In genomic region chr17:37405955-37406634, GRCh38 we compare ENCODE assay signal across 8 cellular contexts. TPM values are rescaled to one million over a fixed set of nuclear protein-coding genes. Genes with fewer than 3 reads are reported as not detected.
DNase-seq lines count a peak whose midpoint lies in the region; ATAC-seq and TF ChIP-seq lines count a peak whose summit lies in the region.

No MANE protein-coding gene starts in this region.

- H3K9me3 Mint-ChIP-seq in activated T-cell treated with anti-CD3 and anti-CD28 coated beads, Interleukin-2, amount 50 U/mL, for 4 hours, result no peaks in the 10 kb centered on the region

- H3K4me1 ChIP-seq in gastroesophageal sphincter (peaks cover 0 to 37% (median 7%) of the 10 kb centered on the region in 3 donors), skeletal muscle tissue (ENCODE audit: control insufficient read depth in 3 of 3, insufficient read depth in 3 of 3, low read length in 3 of 3) (peaks cover 6 to 23% (median 11%) of the 10 kb centered on the region in 3 donors)

- H3K27ac ChIP-seq in WERI-Rb-1, result peak overlapping the region; percentile 96
- H3K27ac ChIP-seq in gastroesophageal sphincter, result peak overlapping the region; percentile 74 to 97 (median 91)
- H3K27ac ChIP-seq in skeletal muscle tissue (ENCODE audit: low read depth, low read length), result peak overlapping the region; percentile 78

- H3K9me3 ChIP-seq in WERI-Rb-1 (ENCODE audit: severe bottlenecking) (no peaks in the 10 kb centered on the region), gastroesophageal sphincter (no peaks in the 10 kb centered on the region), skeletal muscle tissue (ENCODE audit: control insufficient read depth in 3 of 3, low read length in 3 of 3) (no peaks in the 10 kb centered on the region)

- peak overlapping the region; percentile 83 to 92 (median 91) for H3K9ac ChIP-seq in skeletal muscle tissue (ENCODE audit: low read depth in 1 of 3, low read length in 3 of 3)

- WGBS in gastroesophageal sphincter (ENCODE audit: low coverage in 1 of 2), 2 donors, result 0% methylated on average over 2 to 5 of the region's 21 CpGs

- H3K4me1 Mint-ChIP-seq in activated T-cell treated with anti-CD3 and anti-CD28 coated beads, Interleukin-2, amount 50 U/mL, for 4 hours (ENCODE audit: low read depth), result peaks cover 46% of the 10 kb centered on the region

- DNase-seq in activated T-cell treated with anti-CD3 and anti-CD28 coated beads, Interleukin-2, amount 50 U/mL, for 4 hours, result no peak
- DNase-seq in activated T-cell treated with anti-CD3 and anti-CD28 coated beads for 4 hours (no peak), WERI-Rb-1 (peak; percentile 8), left lobe of liver (ENCODE audit: low spot score) (no peak), COLO829 (ENCODE audit: low spot score) (no peak)

- H3K36me3 ChIP-seq in WERI-Rb-1 (peaks cover 4% of the 10 kb centered on the region), gastroesophageal sphincter (peaks cover 0 to 6% of the 10 kb centered on the region in 2 donors), skeletal muscle tissue (ENCODE audit: control insufficient read depth in 3 of 3, insufficient read depth in 3 of 3, low read length in 3 of 3) (peaks cover 0 to 2% (median under 1%) of the 10 kb centered on the region in 3 donors)

- no peaks in the 10 kb centered on the region for H3K27me3 Mint-ChIP-seq in activated T-cell treated with anti-CD3 and anti-CD28 coated beads, Interleukin-2, amount 50 U/mL, for 4 hours (ENCODE audit: low read depth)

- peaks cover 10% of the 10 kb centered on the region for H3K36me3 Mint-ChIP-seq in activated T-cell treated with anti-CD3 and anti-CD28 coated beads, Interleukin-2, amount 50 U/mL, for 4 hours (ENCODE audit: insufficient read depth)

- H3K4me3 Mint-ChIP-seq in activated T-cell treated with anti-CD3 and anti-CD28 coated beads, Interleukin-2, amount 50 U/mL, for 4 hours, result peak overlapping the region; percentile 99

- no peak for ATAC-seq in activated T-cell treated with anti-CD3 and anti-CD28 coated beads, Interleukin-2, amount 50 U/mL, for 4 hours
- peak; percentile 20 for ATAC-seq in HG03108 (IDR thresholded peaks at IDR 0.05; ENCODE audit: unreplicated experiment)
- no peak for ATAC-seq in gastroesophageal sphincter
- no peak for ATAC-seq in left lobe of liver

- peak overlapping the region; percentile 53 for H3K4me3 ChIP-seq in WERI-Rb-1 (ENCODE audit: low read depth, low read length)
- peak overlapping the region; percentile 81 to 82 for H3K4me3 ChIP-seq in gastroesophageal sphincter
- H3K4me3 ChIP-seq in skeletal muscle tissue (ENCODE audit: low read length in 3 of 3), result peak overlapping the region; percentile 87 to 93 (median 92)

- TF ChIP-seq CTCF in WERI-Rb-1 (IDR thresholded peaks at IDR 0.05; ENCODE audit: low read depth, low read length) (no peak), gastroesophageal sphincter (IDR thresholded peaks at IDR 0.05) (no peak)

- no peak for TF ChIP-seq EP300 in gastroesophageal sphincter (IDR thresholded peaks at IDR 0.05)

- no peaks in the 10 kb centered on the region for H3K27me3 ChIP-seq in WERI-Rb-1 (ENCODE audit: insufficient read depth, low read depth, severe bottlenecking)
- no peaks in the 10 kb centered on the region for H3K27me3 ChIP-seq in gastroesophageal sphincter
- H3K27me3 ChIP-seq in skeletal muscle tissue (ENCODE audit: control insufficient read depth in 3 of 3, insufficient read depth in 3 of 3, low read length in 3 of 3), result no peaks in the 10 kb centered on the region

- TF ChIP-seq POLR2A in gastroesophageal sphincter (IDR thresholded peaks at IDR 0.05), result no peak

RNA-seq across cellular contexts. Expression of gene ACACA, which starts 0.5 kb away (rescaled TPM):
- total RNA-seq in activated T-cell treated with anti-CD3 and anti-CD28 coated beads, Interleukin-2, amount 50 U/mL, for 4 hours, result 10 to 100 TPM; 58.7 to 65.5 (median 61.2) TPM
- total RNA-seq in gastroesophageal sphincter (10 to 100 TPM; 40.5 to 64.1 (median 51.8) TPM), skeletal muscle tissue (26.6 TPM), left lobe of liver (37.9 TPM)

RNA-seq across cellular contexts. Expression of gene TADA2A, which starts 0.6 kb away (rescaled TPM):
- total RNA-seq in activated T-cell treated with anti-CD3 and anti-CD28 coated beads, Interleukin-2, amount 50 U/mL, for 4 hours, result 10 to 100 TPM; 38.8 to 39.6 (median 39.3) TPM
- 10 to 100 TPM; 17.5 to 21.5 (median 18.5) TPM for total RNA-seq in gastroesophageal sphincter
- total RNA-seq in skeletal muscle tissue, result 28.7 TPM
- 8.6 TPM for total RNA-seq in left lobe of liver

RNA-seq across cellular contexts. Expression of gene C17orf78, which starts 30.3 kb away (rescaled TPM):
- total RNA-seq in activated T-cell treated with anti-CD3 and anti-CD28 coated beads, Interleukin-2, amount 50 U/mL, for 4 hours, result not detected
- total RNA-seq in gastroesophageal sphincter (not detected), skeletal muscle tissue (not detected), left lobe of liver (not detected)
